In genomic region chr21:44053567-44053966, GRCh38 we compare ENCODE assay signal across 15 cellular contexts.
"Had no signal": no experiment of that assay in that cellular context is flagged by ENCODE, and none has a peak within 500 bp of the region (broad histone marks: within the 10 kb centered on the region; RNA-seq: fewer than 3 reads in every experiment).

No MANE protein-coding gene starts in this region.

- DNase-seq: activated CD4-positive, alpha-beta T cell treated with anti-CD3 and anti-CD28 coated beads, Interleukin-2, amount 10 ng/mL, durations not matched to agents 7 days and 5 days; activated CD4-positive, CD25-positive, alpha-beta regulatory T cell; activated gamma-delta T cell treated with Interleukin-2 at 50 U/mL for 16 hours; brain microvascular endothelial cell; islet precursor cell; stimulated activated CD4-positive, alpha-beta T cell treated with anti-CD3 and anti-CD28 coated beads, Interleukin-4, amount 100 ng/mL, for 1 hour; stimulated activated naive CD4-positive, alpha-beta T cell had no signal

- H3K27me3 Mint-ChIP-seq: activated CD4-positive, alpha-beta T cell treated with anti-CD3 and anti-CD28 coated beads, Interleukin-2, amount 10 ng/mL, durations not matched to agents 7 days and 5 days; activated naive CD8-positive, alpha-beta T cell; central memory CD8-positive, alpha-beta T cell; dendritic cell treated with granulocyte-macrophage colony-stimulating factor and Interleukin-4, amounts not matched to agents 40 ng/mL and 50 ng/mL, for 4 days had no signal

- H3K4me3 Mint-ChIP-seq: activated CD4-positive, alpha-beta T cell treated with anti-CD3 and anti-CD28 coated beads, Interleukin-2, amount 10 ng/mL, durations not matched to agents 7 days and 5 days; activated naive CD8-positive, alpha-beta T cell; central memory CD8-positive, alpha-beta T cell; dendritic cell treated with granulocyte-macrophage colony-stimulating factor and Interleukin-4, amounts not matched to agents 40 ng/mL and 50 ng/mL, for 4 days; T-helper 2 cell treated with Interferon-gamma antibody and Interleukin-4, amounts not matched to agents 5 μg/mL and 100 μg/mL, for 36 hours had no signal

- H3K27ac Mint-ChIP-seq: activated CD4-positive, alpha-beta T cell treated with anti-CD3 and anti-CD28 coated beads, Interleukin-2, amount 10 ng/mL, durations not matched to agents 7 days and 5 days; activated naive CD8-positive, alpha-beta T cell; dendritic cell treated with granulocyte-macrophage colony-stimulating factor and Interleukin-4, amounts not matched to agents 40 ng/mL and 50 ng/mL, for 4 days; T-helper 2 cell treated with Interferon-gamma antibody and Interleukin-4, amounts not matched to agents 5 μg/mL and 100 μg/mL, for 36 hours had no signal

- ATAC-seq: gastroesophageal sphincter had no signal

- H3K9me3 Mint-ChIP-seq: activated CD4-positive, alpha-beta T cell treated with anti-CD3 and anti-CD28 coated beads, Interleukin-2, amount 10 ng/mL, durations not matched to agents 7 days and 5 days; central memory CD8-positive, alpha-beta T cell; dendritic cell treated with granulocyte-macrophage colony-stimulating factor and Interleukin-4, amounts not matched to agents 40 ng/mL and 50 ng/mL, for 4 days; T-helper 2 cell treated with Interferon-gamma antibody and Interleukin-4, amounts not matched to agents 5 μg/mL and 100 μg/mL, for 36 hours had no signal

- H3K27ac ChIP-seq: brain microvascular endothelial cell, neutrophil, SJSA1, suprapubic skin had no signal
